In genomic region chr15:40263036-40263754, GRCh38 we compare ENCODE assay signal across 16 cellular contexts. TPM values are rescaled to one million over a fixed set of nuclear protein-coding genes. Genes with fewer than 3 reads are reported as not detected.
DNase-seq lines count a peak whose midpoint lies in the region; ATAC-seq and TF ChIP-seq lines count a peak whose summit lies in the region.
"Had no signal": no experiment of that assay in that cellular context is flagged by ENCODE, and none has a peak within 500 bp of the region (broad histone marks: within the 10 kb centered on the region; RNA-seq: fewer than 3 reads in every experiment).

No MANE protein-coding gene starts in this region.

- DNase-seq in AG04450 (ENCODE audit: low read depth, low spot score) (peak; percentile 18), M059J (ENCODE audit: low read depth) (peak; percentile 80), caudate nucleus (lab: John Stamatoyannopoulos, UW) (no peak), mucosa of descending colon (peak in 1 of 3 donors; percentile 58), osteocyte (ENCODE audit: extremely low spot score, unreplicated experiment) (no peak), DMS79 treated with DMSO at 0.1 percent for 48 hours (lab: John Stamatoyannopoulos, UW) (no peak), occipital lobe (lab: John Stamatoyannopoulos, UW) (no peak)
- DNase-seq in activated CD8-positive, alpha-beta memory T cell treated with anti-CD3 and anti-CD28 coated beads, Interleukin-2, amount 50 U/mL, for 48 hours, result no peak
- DNase-seq: activated gamma-delta T cell; endodermal cell; GDM1; NCI-H1417 treated with DMSO at 0.1 percent for 48 hours; OCI-M1; stimulated activated CD4-positive, alpha-beta T cell treated with anti-CD3 and anti-CD28 coated beads, Interleukin-2, amount 100 ng/mL, for 48 hours had no signal

- H3K4me3 ChIP-seq in AG04450 (ENCODE audit: low read depth, low read length), result no peak overlapping the region
- H3K4me3 ChIP-seq in mucosa of descending colon, result no peak overlapping the region
- H3K4me3 ChIP-seq: breast epithelium had no signal

- CTCF ChIA-PET in AG04450 (lab: Charles Lee), result interaction anchor here (1.7 to 7.9 kb wide), 4 partner anchors 11 to 56 kb away, joined by 3 to 82 read pairs (median 14); partner anchors contain the start of gene PAK6

- intact Hi-C loops in mucosa of descending colon (cut with DNase I, micrococcal nuclease), result no loop called here

- peak; percentile 76 for ATAC-seq in mucosa of descending colon

- no peaks in the 10 kb centered on the region for H3K36me3 Mint-ChIP-seq in osteocyte (ENCODE audit: unreplicated experiment)

- no peaks in the 10 kb centered on the region for H3K36me3 ChIP-seq in mucosa of descending colon (ENCODE audit: low read depth)
- H3K36me3 ChIP-seq: breast epithelium had no signal

- H3K9me3 Mint-ChIP-seq in osteocyte (ENCODE audit: unreplicated experiment), result no peaks in the 10 kb centered on the region
- H3K9me3 Mint-ChIP-seq: endodermal cell had no signal

- no peaks in the 10 kb centered on the region for H3K27me3 ChIP-seq in AG04450 (ENCODE audit: control insufficient read depth, insufficient read depth, low read length)
- H3K27me3 ChIP-seq: breast epithelium had no signal

- peaks cover 10% of the 10 kb centered on the region for H3K4me1 ChIP-seq in mucosa of descending colon (ENCODE audit: low read depth)
- H3K4me1 ChIP-seq: breast epithelium had no signal

- H3K27ac ChIP-seq in AG04450 (ENCODE audit: low read depth, low read length) (no peak overlapping the region), caudate nucleus (ENCODE audit: low read depth, low read length) (peak overlapping the region; percentile 42)

- no peak overlapping the region for H3K27ac Mint-ChIP-seq in osteocyte (ENCODE audit: unreplicated experiment)
- H3K27ac Mint-ChIP-seq: endodermal cell had no signal

- H3K4me3 Mint-ChIP-seq in osteocyte (ENCODE audit: unreplicated experiment), result no peak overlapping the region
- H3K4me3 Mint-ChIP-seq: endodermal cell had no signal

- TF ChIP-seq CTCF in AG04450 (IDR thresholded peaks at IDR 0.05; ENCODE audit: low read depth, low read length) (no peak), mucosa of descending colon (IDR thresholded peaks at IDR 0.05) (no peak), osteocyte (IDR thresholded peaks at IDR 0.05) (no peak)

- peaks cover 28% of the 10 kb centered on the region for H3K4me1 Mint-ChIP-seq in osteocyte (ENCODE audit: unreplicated experiment)

- no peaks in the 10 kb centered on the region for H3K9me3 ChIP-seq in AG04450 (ENCODE audit: control insufficient read depth, insufficient read depth, low read length)
- H3K9me3 ChIP-seq in mucosa of descending colon, result no peaks in the 10 kb centered on the region
- H3K9me3 ChIP-seq: breast epithelium had no signal

- no peaks in the 10 kb centered on the region for H3K27me3 Mint-ChIP-seq in osteocyte (ENCODE audit: unreplicated experiment)

- POLR2A ChIA-PET in AG04450 (lab: Yijun Ruan, JAX), result no interaction called here

RNA-seq across cellular contexts. Expression of gene ANKRD63, which starts 19.7 kb away (rescaled TPM):
- not detected in 2 replicates for polyA plus RNA-seq in AG04450 (2011; rRNA removed)
- not detected in 2 replicates for polyA minus RNA-seq in AG04450 (2011; rRNA and poly(A)+ RNA removed)
- not detected in 2 replicates for total RNA-seq in M059J (2014; rRNA removed; shearing (Covaris generic))
- total RNA-seq in mucosa of descending colon, result under 1 TPM in 1 of 3 donors, not detected in 2; 0.25 TPM
- 0.30 and 0.42 TPM in 2 replicates for total RNA-seq in osteocyte
- not detected for total RNA-seq in occipital lobe
- total RNA-seq: A172, breast epithelium, endodermal cell had no signal

RNA-seq across cellular contexts. Expression of gene PAK6, which starts 24.3 kb away (rescaled TPM):
- not detected in 2 replicates for polyA plus RNA-seq in AG04450 (2011; rRNA removed)
- not detected in 2 replicates for polyA minus RNA-seq in AG04450 (2011; rRNA and poly(A)+ RNA removed)
- 9.8 and 13.0 TPM in 2 replicates for total RNA-seq in M059J (2014; rRNA removed; shearing (Covaris generic))
- total RNA-seq in mucosa of descending colon, result 1 to 10 TPM in 2 of 3 donors, under 1 TPM in 1; 0.98 to 3.1 (median 2.7) TPM
- not detected in 2 replicates for total RNA-seq in osteocyte
- 11.2 TPM for total RNA-seq in occipital lobe

RNA-seq across cellular contexts. Expression of gene PLCB2, which starts 44.5 kb away (rescaled TPM):
- polyA plus RNA-seq in AG04450 (2011; rRNA removed), result 0.24 and 0.32 TPM in 2 replicates
- 0.23 and 0.26 TPM in 2 replicates for polyA minus RNA-seq in AG04450 (2011; rRNA and poly(A)+ RNA removed)
- total RNA-seq in M059J (2014; rRNA removed; shearing (Covaris generic)), result not detected in 2 replicates
- total RNA-seq in mucosa of descending colon (10 to 100 TPM in 2 of 3 donors, 1 to 10 TPM in 1; 9.9 to 21.8 (median 17.4) TPM), osteocyte (0.40 and 1.2 TPM in 2 replicates), occipital lobe (3.3 TPM)
- total RNA-seq: A172 had no signal

Comparison
In these comparisons a context has a peak if more than half of its experiments do, and no peak if none do; other contexts are left out.
1. DNase-seq: peak in AG04450 (single experiment) and M059J (single experiment); none in caudate nucleus (0 of 61), activated CD8-positive, alpha-beta memory T cell treated with anti-CD3 and anti-CD28 coated beads, Interleukin-2, amount 50 U/mL, for 48 hours (single experiment), osteocyte (single experiment), DMS79 treated with DMSO at 0.1 percent for 48 hours (single experiment) and occipital lobe (single experiment).